ENCODE assay signal across 14 cellular contexts in genomic region chr12:8946733-8947132, GRCh38. TPM values are rescaled to one million over a fixed set of nuclear protein-coding genes. Genes with fewer than 3 reads are reported as not detected.
A peak's percentile ranks its signal among the peaks of the same experiment; 100 is the strongest.
DNase-seq lines count a peak whose midpoint lies in the region; ATAC-seq and TF ChIP-seq lines count a peak whose summit lies in the region.
"Had no signal": no experiment of that assay in that cellular context is flagged by ENCODE, and none has a peak within 500 bp of the region (broad histone marks: within the 10 kb centered on the region; RNA-seq: fewer than 3 reads in every experiment).

No MANE protein-coding gene starts in this region.

- WGBS in sigmoid colon, 2 donors, result 77 to 81% methylated on average over 1 of the region's 1 CpG
- 73% methylated on average over 1 of the region's 1 CpG for WGBS in esophagus muscularis mucosa

- no peak for TF ChIP-seq POLR2A in sigmoid colon (IDR thresholded peaks at IDR 0.05)
- TF ChIP-seq POLR2A in esophagus muscularis mucosa (IDR thresholded peaks at IDR 0.05; ENCODE audit: low read depth), result no peak

- H3K4me3 ChIP-seq in lower lobe of right lung, result no peak overlapping the region
- no peak overlapping the region for H3K4me3 ChIP-seq in sigmoid colon
- no peak overlapping the region for H3K4me3 ChIP-seq in esophagus muscularis mucosa
- H3K4me3 ChIP-seq: transverse colon had no signal

- H3K27me3 ChIP-seq in CD4-positive, alpha-beta T cell (ENCODE audit: control insufficient read depth, insufficient read depth, low read length), result no peaks in the 10 kb centered on the region
- H3K27me3 ChIP-seq in lower lobe of right lung (ENCODE audit: low read depth), result no peaks in the 10 kb centered on the region
- no peaks in the 10 kb centered on the region for H3K27me3 ChIP-seq in sigmoid colon
- no peaks in the 10 kb centered on the region for H3K27me3 ChIP-seq in esophagus muscularis mucosa
- H3K27me3 ChIP-seq: transverse colon had no signal

- DNase-seq in CD4-positive, alpha-beta T cell, result no peak
- peak; percentile 5 for DNase-seq in GM10266 (ENCODE audit: extremely low spot score)
- DNase-seq in WTC11 (ENCODE audit: low spot score), result no peak
- no peak for DNase-seq in immature natural killer cell
- no peak for DNase-seq in lower lobe of right lung
- no peak for DNase-seq in sigmoid colon
- no peak for DNase-seq in RWPE1 (ENCODE audit: low spot score)
- DNase-seq in esophagus muscularis mucosa (ENCODE audit: extremely low spot score), result no peak
- DNase-seq: effector CD4-positive, alpha-beta T cell; GM23248; left ventricle myocardium superior; naive B cell; transverse colon had no signal

- no peak overlapping the region for H3K27ac ChIP-seq in CD4-positive, alpha-beta T cell (ENCODE audit: low read depth, low read length)
- H3K27ac ChIP-seq in lower lobe of right lung (no peak overlapping the region), sigmoid colon (no peak overlapping the region), RWPE1 (no peak overlapping the region), esophagus muscularis mucosa (replicated peaks in 1 of 4) (no peak overlapping the region)
- H3K27ac ChIP-seq: GM23248, SK-N-MC, transverse colon had no signal

- CTCF ChIA-PET in CD4-positive, alpha-beta T cell (lab: Charles Lee), result interaction anchor here (1.3 to 1.6 kb wide), 2 partner anchors 56 to 92 kb away, joined by 5 to 6 read pairs; no protein-coding TSS in a partner anchor
- CTCF ChIA-PET in WTC11 (lab: Charles Lee), result interaction anchor here (2.7 kb wide), 1 partner anchor 103 kb away, joined by 13 read pairs; no protein-coding TSS in a partner anchor
- CTCF ChIA-PET in RWPE1 (lab: Yijun Ruan, JAX), result no interaction called here

- intact Hi-C loops in CD4-positive, alpha-beta T cell (cut with DNase I, micrococcal nuclease), result no loop called here
- intact Hi-C loops in lower lobe of right lung (cut with DNase I) (no loop called here), sigmoid colon (cut with DNase I) (no loop called here), esophagus muscularis mucosa (cut with DNase I) (no loop called here)

- H3K4me1 Mint-ChIP-seq in CD4-positive, alpha-beta T cell (ENCODE audit: low read depth), result peaks cover 45% of the 10 kb centered on the region
- peaks cover 23% of the 10 kb centered on the region for H3K4me1 Mint-ChIP-seq in WTC11
- H3K4me1 Mint-ChIP-seq in immature natural killer cell, result peaks cover 48 to 68% of the 10 kb centered on the region in 2 donors

- ATAC-seq in CD4-positive, alpha-beta T cell (ENCODE audit: poor library complexity), result no peak
- no peak for ATAC-seq in WTC11
- no peak for ATAC-seq in lower lobe of right lung
- ATAC-seq: left ventricle myocardium superior had no signal

- H3K27me3 Mint-ChIP-seq in CD4-positive, alpha-beta T cell, result no peaks in the 10 kb centered on the region
- H3K27me3 Mint-ChIP-seq in WTC11 (ENCODE audit: low read depth) (no peaks in the 10 kb centered on the region), immature natural killer cell (ENCODE audit: low read depth in 3 of 3) (peaks cover 0 to 16% (median 2%) of the 10 kb centered on the region in 3 donors)
- H3K27me3 Mint-ChIP-seq: naive B cell had no signal

- no peak for TF ChIP-seq EP300 in sigmoid colon (IDR thresholded peaks at IDR 0.05)
- no peak for TF ChIP-seq EP300 in esophagus muscularis mucosa (IDR thresholded peaks at IDR 0.05)

- POLR2A ChIA-PET in CD4-positive, alpha-beta T cell (lab: Charles Lee), result no interaction called here
- POLR2A ChIA-PET in WTC11 (lab: Charles Lee), result interaction anchor here (0.6 kb wide), 1 partner anchor 23 kb away, joined by 3 read pairs; no protein-coding TSS in a partner anchor
- POLR2A ChIA-PET in RWPE1 (lab: Yijun Ruan, JAX; ENCODE audit: low non-redundant PET), result no interaction called here

- peak overlapping the region; percentile 93 for H3K27ac Mint-ChIP-seq in CD4-positive, alpha-beta T cell
- H3K27ac Mint-ChIP-seq in WTC11 (peak overlapping the region; percentile 55), immature natural killer cell (peak overlapping the region; percentile 68 to 98 (median 90))

- H3K9me3 Mint-ChIP-seq in CD4-positive, alpha-beta T cell, result no peaks in the 10 kb centered on the region
- H3K9me3 Mint-ChIP-seq in WTC11, result no peaks in the 10 kb centered on the region
- no peaks in the 10 kb centered on the region for H3K9me3 Mint-ChIP-seq in immature natural killer cell
- H3K9me3 Mint-ChIP-seq: naive B cell had no signal

- no peaks in the 10 kb centered on the region for H3K9me3 ChIP-seq in CD4-positive, alpha-beta T cell (ENCODE audit: control insufficient read depth, low read length)
- H3K9me3 ChIP-seq in lower lobe of right lung, result no peaks in the 10 kb centered on the region
- no peaks in the 10 kb centered on the region for H3K9me3 ChIP-seq in sigmoid colon
- H3K9me3 ChIP-seq in esophagus muscularis mucosa, result no peaks in the 10 kb centered on the region
- H3K9me3 ChIP-seq: transverse colon had no signal

- peaks cover 46% of the 10 kb centered on the region for H3K36me3 ChIP-seq in lower lobe of right lung
- H3K36me3 ChIP-seq in sigmoid colon, result peaks cover 11 to 50% (median 25%) of the 10 kb centered on the region in 4 donors
- peaks cover 25 to 50% (median 46%) of the 10 kb centered on the region in 4 donors for H3K36me3 ChIP-seq in esophagus muscularis mucosa

- peaks cover 26% of the 10 kb centered on the region for H3K4me1 ChIP-seq in lower lobe of right lung
- H3K4me1 ChIP-seq in sigmoid colon, result peaks cover 0 to 31% (median 21%) of the 10 kb centered on the region in 4 donors
- peaks cover 22 to 35% (median 31%) of the 10 kb centered on the region in 4 donors for H3K4me1 ChIP-seq in esophagus muscularis mucosa

- no peak for TF ChIP-seq CTCF in CD4-positive, alpha-beta T cell (IDR thresholded peaks at IDR 0.05)
- TF ChIP-seq CTCF in GM10266 (IDR thresholded peaks at IDR 0.05; ENCODE audit: control insufficient read depth, insufficient read depth, low read depth, missing control alignments), result no peak
- no peak for TF ChIP-seq CTCF in WTC11 (IDR thresholded peaks at IDR 0.05)
- no peak for TF ChIP-seq CTCF in lower lobe of right lung (IDR thresholded peaks at IDR 0.05)
- TF ChIP-seq CTCF in sigmoid colon (IDR thresholded peaks at IDR 0.05), result no peak
- TF ChIP-seq CTCF in RWPE1 (conservative IDR thresholded peaks at IDR 0.05; ENCODE audit: low read depth), result no peak
- TF ChIP-seq CTCF in esophagus muscularis mucosa (IDR thresholded peaks at IDR 0.05), result no peak

- H3K36me3 Mint-ChIP-seq in CD4-positive, alpha-beta T cell (ENCODE audit: low read depth), result peaks cover 85% of the 10 kb centered on the region
- H3K36me3 Mint-ChIP-seq in WTC11 (peaks cover 38% of the 10 kb centered on the region), immature natural killer cell (peaks cover 3 to 25% (median 20%) of the 10 kb centered on the region in 3 donors)

- H3K4me3 Mint-ChIP-seq in CD4-positive, alpha-beta T cell, result peak overlapping the region; percentile 76
- H3K4me3 Mint-ChIP-seq in WTC11 (peak overlapping the region; percentile 10; the same call in 1 of the 2 replicates), immature natural killer cell (peak overlapping the region in 4 of 5 donors; percentile 18 to 42 (median 37))

TF ChIP-seq in WTC11, 78 proteins besides CTCF, POLR2A, EP300 and RAD21:
- TF ChIP-seq ZNF532 (CRISPR knock-in tag; IDR thresholded peaks at IDR 0.05; ENCODE audit: borderline replicate concordance), result no peak
TF ChIP-seq in WTC11: peak in this region for 0.

RNA-seq across cellular contexts. Expression of gene M6PR, which starts 2.7 kb away (rescaled TPM):
- 10 to 100 TPM; 53.4 to 55.8 TPM for total RNA-seq in CD4-positive, alpha-beta T cell
- total RNA-seq in WTC11 (2021) (106 to 139 TPM (median 112 TPM) in 3 replicates), lower lobe of right lung (226 TPM), sigmoid colon (10 to 100 TPM; 63.1 to 97.0 (median 64.9) TPM), esophagus muscularis mucosa (10 to 100 TPM; 72.0 to 96.3 (median 88.5) TPM)
- polyA plus RNA-seq in immature natural killer cell (100 to 1,000 TPM; 285 to 435 (median 395) TPM), sigmoid colon (10 to 100 TPM; 18.0 to 69.2 (median 47.2) TPM)

RNA-seq across cellular contexts. Expression of gene PHC1, which starts 32.4 kb away (rescaled TPM):
- 10 to 100 TPM; 46.6 to 47.2 TPM for total RNA-seq in CD4-positive, alpha-beta T cell
- 733 to 940 TPM (median 913 TPM) in 3 replicates for total RNA-seq in WTC11 (2021)
- polyA plus RNA-seq in immature natural killer cell, result 10 to 100 TPM in 1 of 3 donors, 1 to 10 TPM in 2; 3.7 to 22.0 (median 7.1) TPM
- total RNA-seq in lower lobe of right lung, result 38.8 TPM
- 10 to 100 TPM; 31.0 to 46.8 (median 36.7) TPM for total RNA-seq in sigmoid colon
- polyA plus RNA-seq in sigmoid colon, result 10 to 100 TPM in 1 of 3 donors, 1 to 10 TPM in 2; 2.1 to 14.7 (median 3.0) TPM
- 10 to 100 TPM; 33.2 to 51.6 (median 43.7) TPM for total RNA-seq in esophagus muscularis mucosa

RNA-seq across cellular contexts. Expression of gene KLRG1, which starts 42.6 kb away (rescaled TPM):
- total RNA-seq in CD4-positive, alpha-beta T cell, result 10 to 100 TPM in 1 of 2 experiments, 1 to 10 TPM in 1; 8.4 to 10.5 TPM
- total RNA-seq in WTC11 (2021), result 6.2 to 7.4 TPM (median 7.2 TPM) in 3 replicates
- polyA plus RNA-seq in immature natural killer cell, result 100 to 1,000 TPM; 183 to 569 (median 308) TPM
- 4.8 TPM for total RNA-seq in lower lobe of right lung
- 1 to 10 TPM; 1.2 to 4.3 (median 3.0) TPM for total RNA-seq in sigmoid colon
- 1 to 10 TPM in 1 of 3 donors, not detected in 2; 3.5 TPM for polyA plus RNA-seq in sigmoid colon
- 1 to 10 TPM; 1.5 to 2.2 (median 1.8) TPM for total RNA-seq in esophagus muscularis mucosa
- total RNA-seq: GM23248 had no signal

Comparison
In these comparisons a context has a peak if more than half of its experiments do, and no peak if none do; other contexts are left out.
1. H3K4me3 Mint-ChIP-seq: peak in every context shown above with its lines; median percentile 76 in CD4-positive, alpha-beta T cell; 37 in immature natural killer cell; 10 in WTC11.
2. RNA of gene PHC1, which starts 32.4 kb away (total RNA-seq): 733 to 940 TPM in WTC11; 33.2 to 51.6 TPM in esophagus muscularis mucosa, 46.6 to 47.2 TPM in CD4-positive, alpha-beta T cell, 38.8 TPM in lower lobe of right lung (single experiment) and 31.0 to 46.8 TPM in sigmoid colon; every median in the first group is over 10 times any median in the second.
3. Peak in every context shown above with its lines, with median percentiles within 50 percentile points of each other: H3K27ac Mint-ChIP-seq.